In the genomic region with DNA sequence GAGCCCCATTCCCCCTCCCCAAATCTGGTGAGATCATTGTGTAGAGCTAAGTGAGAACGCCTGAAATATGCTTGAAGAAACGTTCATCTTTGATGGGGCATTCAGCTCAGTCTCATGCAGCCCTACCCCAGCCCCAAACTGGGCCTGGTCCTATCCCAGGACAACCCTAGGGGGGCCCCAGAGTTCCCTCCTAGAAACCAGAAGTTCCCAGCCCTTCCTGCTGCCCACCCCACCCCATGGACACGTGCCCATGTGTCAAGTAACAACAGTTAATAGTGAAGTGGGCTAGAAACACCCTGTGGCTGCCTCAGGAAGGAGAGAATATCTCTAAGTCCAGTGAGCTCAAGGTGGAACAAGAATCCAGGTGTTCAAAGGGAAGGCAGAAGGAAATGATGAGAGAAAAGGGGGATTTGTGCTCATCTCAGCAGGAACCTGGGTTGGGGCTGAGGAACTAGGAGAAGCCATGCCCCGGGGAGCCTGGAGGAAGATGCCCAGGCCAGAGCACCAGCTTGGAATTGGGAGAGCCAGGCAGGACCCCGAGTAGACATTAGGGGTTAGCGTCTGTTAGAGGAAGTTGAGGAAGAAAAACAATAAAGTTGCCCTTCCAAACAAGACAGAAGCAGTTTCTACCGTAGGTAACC, we compare ENCODE assay signal across 13 cellular contexts. TPM values are rescaled to one million over a fixed set of nuclear protein-coding genes. Genes with fewer than 3 reads are reported as not detected.
A peak's percentile ranks its signal among the peaks of the same experiment; 100 is the strongest.
DNase-seq lines count a peak whose midpoint lies in the region; ATAC-seq, FAIRE-seq and TF ChIP-seq lines count a peak whose summit lies in the region.
"Had no signal": no experiment of that assay in that cellular context is flagged by ENCODE, and none has a peak within 500 bp of the region (broad histone marks: within the 10 kb centered on the region; RNA-seq: fewer than 3 reads in every experiment).

No MANE protein-coding gene starts in this region.

- H4K20me1 ChIP-seq in astrocyte (ENCODE audit: insufficient read depth, low read length): no peaks in the 10 kb centered on the region

- H3K4me1 Mint-ChIP-seq in activated naive CD8-positive, alpha-beta T cell (ENCODE audit: low read depth): peaks cover 55% of the 10 kb centered on the region
- H3K4me1 Mint-ChIP-seq in activated naive CD8-positive, alpha-beta T cell treated with anti-CD3 and anti-CD28 coated beads, Interleukin-2, amount 50 U/mL, for 24 hours: peaks cover 52% of the 10 kb centered on the region
- peaks cover 49% of the 10 kb centered on the region for H3K4me1 Mint-ChIP-seq in astrocyte (ENCODE audit: low read depth, unreplicated experiment)

- intact Hi-C loops in lower lobe of right lung (cut with DNase I): loop anchor here (10.0 kb wide), 1 partner anchor 59 kb away; no protein-coding TSS in a partner anchor
- intact Hi-C loops in cardiac septum (cut with DNase I): loop anchor here (1.0 to 2.0 kb wide), 3 partner anchors 20 to 101 kb away; a partner anchor contains a TSS

- H3K36me3 ChIP-seq in astrocyte (ENCODE audit: insufficient read depth, low read length) (no peaks in the 10 kb centered on the region), lower lobe of right lung (no peaks in the 10 kb centered on the region)
- H3K36me3 ChIP-seq: upper lobe of left lung had no signal

- H3K27ac ChIP-seq in astrocyte (ENCODE audit: low read depth, low read length) (peak overlapping the region; percentile 90), lower lobe of right lung (peak overlapping the region; percentile 28)

- peak overlapping the region; percentile 13 for H3K4me3 Mint-ChIP-seq in activated naive CD8-positive, alpha-beta T cell
- no peak overlapping the region for H3K4me3 Mint-ChIP-seq in activated naive CD8-positive, alpha-beta T cell treated with anti-CD3 and anti-CD28 coated beads, Interleukin-2, amount 50 U/mL, for 24 hours
- no peak overlapping the region for H3K4me3 Mint-ChIP-seq in astrocyte (ENCODE audit: unreplicated experiment)

- ATAC-seq in activated naive CD8-positive, alpha-beta T cell treated with anti-CD3 and anti-CD28 coated beads, Interleukin-2, amount 50 U/mL, for 24 hours: no peak
- no peak for ATAC-seq in lower lobe of right lung
- no peak for ATAC-seq in GM21576 (IDR thresholded peaks at IDR 0.05; ENCODE audit: unreplicated experiment)

- no peaks in the 10 kb centered on the region for H3K9me3 ChIP-seq in astrocyte (ENCODE audit: insufficient read depth, low read depth, low read length)
- H3K9me3 ChIP-seq in lower lobe of right lung: no peaks in the 10 kb centered on the region
- H3K9me3 ChIP-seq: upper lobe of left lung had no signal

- H3K4me3 ChIP-seq in astrocyte (ENCODE audit: insufficient read depth, low read depth, low read length) (no peak overlapping the region), lower lobe of right lung (no peak overlapping the region)
- H3K4me3 ChIP-seq: GM12878, upper lobe of left lung had no signal

- H2AFZ ChIP-seq in astrocyte (ENCODE audit: low read depth, low read length): no peak overlapping the region

- no peaks in the 10 kb centered on the region for H3K79me2 ChIP-seq in astrocyte (ENCODE audit: insufficient read depth, low read length)

- H3K27me3 ChIP-seq in astrocyte (ENCODE audit: insufficient read depth, low read length) (no peaks in the 10 kb centered on the region), lower lobe of right lung (ENCODE audit: low read depth) (no peaks in the 10 kb centered on the region)
- H3K27me3 ChIP-seq: upper lobe of left lung had no signal

- no peak for DNase-seq in activated naive CD8-positive, alpha-beta T cell treated with anti-CD3 and anti-CD28 coated beads, Interleukin-2, amount 50 U/mL, for 24 hours
- DNase-seq in astrocyte (ENCODE audit: low read depth) (no peak), lower lobe of right lung (no peak), kidney tubule cell (ENCODE audit: low spot score) (no peak), cardiac septum (ENCODE audit: low spot score) (no peak), RKO (ENCODE audit: low spot score) (no peak)
- DNase-seq: NCI-H1105 treated with DMSO at 0.1 percent for 48 hours, NCI-H345, T1000 had no signal

- FAIRE-seq in astrocyte (lab: Jason Lieb, UNC): no peak
- FAIRE-seq: GM12878 had no signal

- peak overlapping the region; percentile 3 for H3K9ac ChIP-seq in astrocyte (ENCODE audit: low read length)

- TF ChIP-seq CTCF in astrocyte (IDR thresholded peaks at IDR 0.05; ENCODE audit: insufficient read depth, low read depth, low read length): no peak
- TF ChIP-seq CTCF in lower lobe of right lung (IDR thresholded peaks at IDR 0.05): no peak

- H3K27ac Mint-ChIP-seq in activated naive CD8-positive, alpha-beta T cell: no peak overlapping the region
- H3K27ac Mint-ChIP-seq in activated naive CD8-positive, alpha-beta T cell treated with anti-CD3 and anti-CD28 coated beads, Interleukin-2, amount 50 U/mL, for 24 hours: no peak overlapping the region
- H3K27ac Mint-ChIP-seq in astrocyte (ENCODE audit: unreplicated experiment): peak overlapping the region; percentile 34

- H3K36me3 Mint-ChIP-seq in activated naive CD8-positive, alpha-beta T cell: no peaks in the 10 kb centered on the region
- H3K36me3 Mint-ChIP-seq in activated naive CD8-positive, alpha-beta T cell treated with anti-CD3 and anti-CD28 coated beads, Interleukin-2, amount 50 U/mL, for 24 hours (ENCODE audit: low read depth): no peaks in the 10 kb centered on the region
- H3K36me3 Mint-ChIP-seq in astrocyte (ENCODE audit: low read depth, unreplicated experiment): no peaks in the 10 kb centered on the region

- H3K9me3 Mint-ChIP-seq in activated naive CD8-positive, alpha-beta T cell (ENCODE audit: low read depth): no peaks in the 10 kb centered on the region
- H3K9me3 Mint-ChIP-seq in activated naive CD8-positive, alpha-beta T cell treated with anti-CD3 and anti-CD28 coated beads, Interleukin-2, amount 50 U/mL, for 24 hours: no peaks in the 10 kb centered on the region
- H3K9me3 Mint-ChIP-seq in astrocyte (ENCODE audit: unreplicated experiment): no peaks in the 10 kb centered on the region

- peaks cover 74% of the 10 kb centered on the region for H3K4me1 ChIP-seq in astrocyte (ENCODE audit: insufficient read depth, low read length)
- H3K4me1 ChIP-seq in lower lobe of right lung: peaks cover 28% of the 10 kb centered on the region

- peak overlapping the region; percentile 86 for H3K4me2 ChIP-seq in astrocyte (ENCODE audit: low read length)

- no peaks in the 10 kb centered on the region for H3K27me3 Mint-ChIP-seq in activated naive CD8-positive, alpha-beta T cell
- peaks cover 9% of the 10 kb centered on the region for H3K27me3 Mint-ChIP-seq in activated naive CD8-positive, alpha-beta T cell treated with anti-CD3 and anti-CD28 coated beads, Interleukin-2, amount 50 U/mL, for 24 hours
- H3K27me3 Mint-ChIP-seq in astrocyte (ENCODE audit: low read depth, unreplicated experiment): no peaks in the 10 kb centered on the region

RNA-seq across cellular contexts. Expression of a gene that starts 20.1 kb away (rescaled TPM):
- total RNA-seq in astrocyte (96.7 and 122 TPM in 2 replicates), lower lobe of right lung (43.5 TPM), cardiac septum (26.1 TPM)

RNA-seq across cellular contexts. Expression of a gene that starts 41.2 kb away (rescaled TPM):
- 17.9 and 25.3 TPM in 2 replicates for total RNA-seq in astrocyte
- total RNA-seq in lower lobe of right lung: 23.0 TPM
- 24.9 TPM for total RNA-seq in cardiac septum
